Comparison of ENCODE assay signal across 7 cellular contexts in genomic region chr2:26166541-26166940, GRCh38. TPM values are rescaled to one million over a fixed set of nuclear protein-coding genes. Genes with fewer than 3 reads are reported as not detected.
A peak's percentile ranks its signal among the peaks of the same experiment; 100 is the strongest.
DNase-seq lines count a peak whose midpoint lies in the region; ATAC-seq and TF ChIP-seq lines count a peak whose summit lies in the region.
"Not testable (repeated sequence)": the region's sequence is repeated elsewhere in the genome, so short reads cannot be mapped to it uniquely, and the experiment has no call there.

No MANE protein-coding gene starts in this region.

- intact Hi-C loops in sigmoid colon (cut with DNase I): not testable (repeated sequence)

- TF ChIP-seq CTCF in coronary artery (IDR thresholded peaks at IDR 0.05); fibroblast of mammary gland (conservative IDR thresholded peaks at IDR 0.05; ENCODE audit: control insufficient read depth, insufficient read depth, low read depth, low read length); sigmoid colon (IDR thresholded peaks at IDR 0.05): not testable (repeated sequence)

- 95% methylated on average over 4 of the region's 6 CpGs for WGBS in mesenchymal stem cell
- WGBS in sigmoid colon, 2 donors: 94 to 95% methylated on average over 6 of the region's 6 CpGs

- not testable (repeated sequence) for H3K23ac ChIP-seq in mesenchymal stem cell (ENCODE audit: low read length in 2 of 2)

- not testable (repeated sequence) for H2BK5ac ChIP-seq in mesenchymal stem cell (ENCODE audit: low read depth, low read length, poor library complexity, severe bottlenecking)

- not testable (repeated sequence) for TF ChIP-seq POLR2A in sigmoid colon (IDR thresholded peaks at IDR 0.05)

- not testable (repeated sequence) for H3K79me1 ChIP-seq in mesenchymal stem cell (replicated peaks; ENCODE audit: low read length, poor library complexity, severe bottlenecking)

- not testable (repeated sequence) for H2AK5ac ChIP-seq in mesenchymal stem cell (ENCODE audit: low read length, severe bottlenecking)

- not testable (repeated sequence) for H3K9me3 ChIP-seq in mesenchymal stem cell (ENCODE audit: control insufficient read depth, low read length); sigmoid colon

- H3K4me1 ChIP-seq in mesenchymal stem cell (ENCODE audit: control insufficient read depth, insufficient read depth, low read depth, low read length); sigmoid colon: not testable (repeated sequence)

- not testable (repeated sequence) for H2BK12ac ChIP-seq in mesenchymal stem cell (ENCODE audit: low read length in 2 of 2)

- not testable (repeated sequence) for H3K36me3 Mint-ChIP-seq in activated CD8-positive, alpha-beta memory T cell treated with anti-CD3 and anti-CD28 coated beads, Interleukin-2, amount 10 ng/mL, durations not matched to agents 7 days and 5 days

- not testable (repeated sequence) for H2BK120ac ChIP-seq in mesenchymal stem cell (ENCODE audit: low read depth, low read length)

- H3K27me3 ChIP-seq in mesenchymal stem cell (ENCODE audit: control insufficient read depth in 1 of 2, insufficient read depth in 1 of 2, low read length in 2 of 2): peaks cover 0 to 13% of the 10 kb centered on the region in 2 experiments
- H3K27me3 ChIP-seq in sigmoid colon: not testable (repeated sequence)

- not testable (repeated sequence) for H2BK15ac ChIP-seq in mesenchymal stem cell (ENCODE audit: low read depth, poor library complexity, severe bottlenecking)

- not testable (repeated sequence) for H3K36me3 ChIP-seq in mesenchymal stem cell (ENCODE audit: control insufficient read depth in 1 of 2, insufficient read depth in 2 of 2, low read depth in 1 of 2, low read length in 2 of 2); sigmoid colon

- not testable (repeated sequence) for H4K8ac ChIP-seq in mesenchymal stem cell (ENCODE audit: low read length)

- H3K18ac ChIP-seq in mesenchymal stem cell (ENCODE audit: low read depth in 1 of 2, low read length in 2 of 2): not testable (repeated sequence)

- H3K27me3 Mint-ChIP-seq in activated CD8-positive, alpha-beta memory T cell treated with anti-CD3 and anti-CD28 coated beads, Interleukin-2, amount 10 ng/mL, durations not matched to agents 7 days and 5 days: peaks cover 28% of the 10 kb centered on the region

- not testable (repeated sequence) for H3K4ac ChIP-seq in mesenchymal stem cell (ENCODE audit: low read depth in 1 of 2, low read length in 2 of 2)

- TF ChIP-seq EP300 in sigmoid colon (IDR thresholded peaks at IDR 0.05): not testable (repeated sequence)

- ATAC-seq in activated CD8-positive, alpha-beta memory T cell treated with anti-CD3 and anti-CD28 coated beads, Interleukin-2, amount 10 ng/mL, durations not matched to agents 7 days and 5 days: not testable (repeated sequence)

- not testable (repeated sequence) for H3K4me3 Mint-ChIP-seq in activated CD8-positive, alpha-beta memory T cell treated with anti-CD3 and anti-CD28 coated beads, Interleukin-2, amount 10 ng/mL, durations not matched to agents 7 days and 5 days

- H3K4me3 ChIP-seq in coronary artery; fibroblast of mammary gland (ENCODE audit: control insufficient read depth, low read depth, low read length); mesenchymal stem cell (ENCODE audit: insufficient read depth in 1 of 2, low read depth in 1 of 2, low read length in 2 of 2); sigmoid colon: not testable (repeated sequence)

- DNase-seq in ELR (ENCODE audit: low read depth) (peak; percentile 42), M059J (ENCODE audit: low read depth) (peak; percentile 47), coronary artery (ENCODE audit: low spot score) (peak; percentile 21), fibroblast of mammary gland (ENCODE audit: low read depth) (peak; percentile 28), mesenchymal stem cell (peak; percentile 34), sigmoid colon (peak; percentile 33)
- peak; percentile 16 for DNase-seq in activated CD8-positive, alpha-beta memory T cell treated with anti-CD3 and anti-CD28 coated beads, Interleukin-2, amount 10 ng/mL, durations not matched to agents 7 days and 5 days

- not testable (repeated sequence) for H3K14ac ChIP-seq in mesenchymal stem cell (ENCODE audit: low read length in 2 of 2)

- not testable (repeated sequence) for H3K27ac Mint-ChIP-seq in activated CD8-positive, alpha-beta memory T cell treated with anti-CD3 and anti-CD28 coated beads, Interleukin-2, amount 10 ng/mL, durations not matched to agents 7 days and 5 days

- H4K91ac ChIP-seq in mesenchymal stem cell (ENCODE audit: low read length): not testable (repeated sequence)

- not testable (repeated sequence) for H3K4me1 Mint-ChIP-seq in activated CD8-positive, alpha-beta memory T cell treated with anti-CD3 and anti-CD28 coated beads, Interleukin-2, amount 10 ng/mL, durations not matched to agents 7 days and 5 days

- H3K9me3 Mint-ChIP-seq in activated CD8-positive, alpha-beta memory T cell treated with anti-CD3 and anti-CD28 coated beads, Interleukin-2, amount 10 ng/mL, durations not matched to agents 7 days and 5 days (ENCODE audit: low read depth): not testable (repeated sequence)

- H3K27ac ChIP-seq in coronary artery; mesenchymal stem cell (ENCODE audit: low read length, poor library complexity, severe bottlenecking); sigmoid colon: not testable (repeated sequence)

- H3K9ac ChIP-seq in mesenchymal stem cell (ENCODE audit: low read length): not testable (repeated sequence)

- CTCF ChIA-PET in activated CD8-positive, alpha-beta memory T cell treated with anti-CD3 and anti-CD28 coated beads, Interleukin-2, amount 10 ng/mL, durations not matched to agents 7 days and 5 days (lab: Charles Lee): interaction anchor here (0.6 to 1.3 kb wide), 4 partner anchors 14 to 303 kb away, joined by 3 read pairs; no protein-coding TSS in a partner anchor

- H3K4me2 ChIP-seq in mesenchymal stem cell (ENCODE audit: low read length, poor library complexity, severe bottlenecking): not testable (repeated sequence)

- H2AFZ ChIP-seq in mesenchymal stem cell (ENCODE audit: low read depth, low read length): not testable (repeated sequence)

RNA-seq across cellular contexts. Expression of gene GAREM2, which starts 6.3 kb away (rescaled TPM):
- total RNA-seq in M059J (2014; rRNA removed; shearing (Covaris generic)): 0.20 TPM in 1 of 2 replicates, not detected in the other
- 1 to 10 TPM; 2.5 to 4.5 TPM for total RNA-seq in activated CD8-positive, alpha-beta memory T cell treated with anti-CD3 and anti-CD28 coated beads, Interleukin-2, amount 10 ng/mL, durations not matched to agents 7 days and 5 days
- polyA plus RNA-seq in mesenchymal stem cell (2013, experiment 1 of 2): 6.6 TPM
- polyA plus RNA-seq in mesenchymal stem cell (2013, experiment 2 of 2): 9.1 TPM
- 1 to 10 TPM; 1.1 to 4.4 (median 2.1) TPM for total RNA-seq in sigmoid colon
- 10 to 100 TPM in 1 of 3 donors, 1 to 10 TPM in 2; 2.1 to 11.6 (median 2.4) TPM for polyA plus RNA-seq in sigmoid colon
